Comparison of ENCODE assay signal across 9 cellular contexts in the genomic region with DNA sequence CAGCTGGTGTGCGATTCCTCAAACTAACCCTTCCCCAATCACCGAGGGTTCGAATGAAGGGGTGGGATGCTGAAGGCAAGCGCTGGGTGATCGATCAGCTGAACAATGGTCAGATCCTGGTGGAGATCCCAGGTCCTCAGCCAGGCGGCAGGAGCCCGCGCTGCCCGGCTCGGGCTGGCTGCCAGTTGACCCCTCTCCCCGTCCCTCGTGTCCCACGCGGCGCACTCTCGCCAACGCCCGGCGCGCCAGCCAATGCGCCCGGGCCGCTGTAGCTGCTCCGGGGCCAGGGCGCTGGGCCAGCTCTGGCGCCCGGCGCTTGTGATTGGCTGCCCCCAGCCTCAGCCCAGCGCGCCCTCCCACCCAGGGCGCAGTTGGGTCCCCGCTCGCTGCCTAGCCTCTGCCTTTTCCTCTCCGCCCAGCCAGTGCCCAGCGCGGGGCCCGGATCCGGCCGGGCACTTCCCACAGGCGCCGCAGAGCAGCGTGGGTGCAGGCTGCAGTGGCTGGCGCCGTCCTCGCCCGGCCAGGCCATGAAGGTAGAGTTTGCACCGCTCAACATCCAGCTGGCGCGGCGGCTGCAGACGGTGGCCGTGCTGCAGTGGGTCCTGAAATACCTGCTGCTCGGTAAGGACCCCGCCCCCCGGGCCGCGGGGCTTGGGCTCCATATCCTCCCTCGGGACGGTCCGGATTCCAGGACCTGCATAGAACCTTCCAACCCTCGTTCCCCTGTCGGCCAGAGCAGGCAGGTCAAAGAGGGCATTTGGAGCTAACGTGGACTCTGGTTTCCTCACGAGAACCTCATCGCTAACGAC. TPM values are rescaled to one million over a fixed set of nuclear protein-coding genes. Genes with fewer than 3 reads are reported as not detected.
DNase-seq lines count a peak whose midpoint lies in the region; ATAC-seq and TF ChIP-seq lines count a peak whose summit lies in the region.
"Had no signal": no experiment of that assay in that cellular context is flagged by ENCODE, and none has a peak within 500 bp of the region (broad histone marks: within the 10 kb centered on the region; RNA-seq: fewer than 3 reads in every experiment).

A gene with protein sequence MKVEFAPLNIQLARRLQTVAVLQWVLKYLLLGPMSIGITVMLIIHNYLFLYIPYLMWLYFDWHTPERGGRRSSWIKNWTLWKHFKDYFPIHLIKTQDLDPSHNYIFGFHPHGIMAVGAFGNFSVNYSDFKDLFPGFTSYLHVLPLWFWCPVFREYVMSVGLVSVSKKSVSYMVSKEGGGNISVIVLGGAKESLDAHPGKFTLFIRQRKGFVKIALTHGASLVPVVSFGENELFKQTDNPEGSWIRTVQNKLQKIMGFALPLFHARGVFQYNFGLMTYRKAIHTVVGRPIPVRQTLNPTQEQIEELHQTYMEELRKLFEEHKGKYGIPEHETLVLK (plus strand): TSS at position 400 of the 809 bp plus-strand sequence. CDS start 128 bp downstream, at position 528.

- WGBS in ectodermal cell, 2 experiments, result 5% methylated on average over 66 of the region's 66 CpGs
- 8% methylated on average over 25 of the region's 66 CpGs for WGBS in suprapubic skin

- peaks cover 12% of the 10 kb centered on the region for H3K4me1 Mint-ChIP-seq in memory B cell

- H3K27ac Mint-ChIP-seq in memory B cell, result no peak within 1 kb of the TSS

- no peak for TF ChIP-seq EP300 in suprapubic skin (IDR thresholded peaks at IDR 0.05)

- H3K27me3 ChIP-seq in ectodermal cell (ENCODE audit: control insufficient read depth, insufficient read depth, low read length, poor library complexity, severe bottlenecking), result peaks cover 39% of the 10 kb centered on the region
- peaks cover 25% of the 10 kb centered on the region for H3K27me3 ChIP-seq in suprapubic skin

- no peaks in the 10 kb centered on the region for H3K36me3 Mint-ChIP-seq in memory B cell

- H3K36me3 ChIP-seq in ectodermal cell (ENCODE audit: control insufficient read depth, insufficient read depth, low read length), result no peaks in the 10 kb centered on the region
- H3K36me3 ChIP-seq in suprapubic skin, result no peaks in the 10 kb centered on the region

- H3K4me3 ChIP-seq in ectodermal cell (ENCODE audit: insufficient read depth, low read depth, low read length) (peak within 1 kb of the TSS; percentile 41), suprapubic skin (peak within 1 kb of the TSS; percentile 46)

- H3K9me3 ChIP-seq in ectodermal cell (ENCODE audit: control insufficient read depth, low read length), result no peaks in the 10 kb centered on the region
- no peaks in the 10 kb centered on the region for H3K9me3 ChIP-seq in suprapubic skin

- no peaks in the 10 kb centered on the region for H3K9me3 Mint-ChIP-seq in memory B cell

- DNase-seq in NCI-H524 (lab: John Stamatoyannopoulos, UW) (peak; percentile 40 to 59), NCI-H524 treated with DMSO at 0.1 percent for 48 hours (lab: John Stamatoyannopoulos, UW) (no peak), NCI-H345 treated with DMSO at 0.1 percent for 48 hours (lab: John Stamatoyannopoulos, UW; ENCODE audit: unreplicated experiment) (peak; percentile 21), memory B cell (ENCODE audit: low spot score in 2 of 2) (no peak), suprapubic skin (ENCODE audit: low spot score in 2 of 2) (no peak), middle frontal gyrus (ENCODE audit: extremely low spot score, low spot score) (no peak)

- peaks cover 29% of the 10 kb centered on the region for H3K27me3 Mint-ChIP-seq in memory B cell

- ATAC-seq in memory B cell (ENCODE audit: low read depth) (no peak), GM19397 (IDR thresholded peaks at IDR 0.05; ENCODE audit: unreplicated experiment) (no peak)

- TF ChIP-seq POLR2A in suprapubic skin (IDR thresholded peaks at IDR 0.05), result no peak

- H3K4me3 Mint-ChIP-seq in memory B cell, result peak within 1 kb of the TSS; percentile 36

- no peak within 1 kb of the TSS for H3K27ac ChIP-seq in ectodermal cell (ENCODE audit: insufficient read depth, low read depth, low read length, poor library complexity, severe bottlenecking)
- no peak within 1 kb of the TSS for H3K27ac ChIP-seq in suprapubic skin

- peaks cover 3% of the 10 kb centered on the region for H3K4me1 ChIP-seq in ectodermal cell (ENCODE audit: control insufficient read depth, insufficient read depth, low read length)
- H3K4me1 ChIP-seq in suprapubic skin, result peaks cover 14% of the 10 kb centered on the region

- no peak for TF ChIP-seq CTCF in suprapubic skin (IDR thresholded peaks at IDR 0.05)

RNA-seq across cellular contexts. Expression of the gene that starts here (rescaled TPM):
- 0.81 TPM for polyA plus RNA-seq in ectodermal cell (2013, experiment 1 of 4)
- 0.57 TPM for polyA plus RNA-seq in ectodermal cell (2013, experiment 2 of 4)
- polyA plus RNA-seq in ectodermal cell (2013, experiment 3 of 4), result 0.64 TPM
- polyA plus RNA-seq in ectodermal cell (2013, experiment 4 of 4), result 0.53 TPM
- total RNA-seq in suprapubic skin, result not detected
- total RNA-seq: T-helper 1 cell treated with Interleukin-12 subunit alpha and Interleukin-12 subunit beta and Interleukin-4 antibody, amounts not matched to agents 30 ng/mL and 1 ng/mL, for 36 hours had no signal

Comparison
In these comparisons a context has a peak if more than half of its experiments do, and no peak if none do; other contexts are left out.
1. DNase-seq: peak in NCI-H524 (2 of 2) and NCI-H345 treated with DMSO at 0.1 percent for 48 hours (single experiment); none in NCI-H524 treated with DMSO at 0.1 percent for 48 hours (single experiment), memory B cell (0 of 2), suprapubic skin (0 of 2) and middle frontal gyrus (single experiment).